ENCODE assay signal across 1 cellular context in the genomic region with DNA sequence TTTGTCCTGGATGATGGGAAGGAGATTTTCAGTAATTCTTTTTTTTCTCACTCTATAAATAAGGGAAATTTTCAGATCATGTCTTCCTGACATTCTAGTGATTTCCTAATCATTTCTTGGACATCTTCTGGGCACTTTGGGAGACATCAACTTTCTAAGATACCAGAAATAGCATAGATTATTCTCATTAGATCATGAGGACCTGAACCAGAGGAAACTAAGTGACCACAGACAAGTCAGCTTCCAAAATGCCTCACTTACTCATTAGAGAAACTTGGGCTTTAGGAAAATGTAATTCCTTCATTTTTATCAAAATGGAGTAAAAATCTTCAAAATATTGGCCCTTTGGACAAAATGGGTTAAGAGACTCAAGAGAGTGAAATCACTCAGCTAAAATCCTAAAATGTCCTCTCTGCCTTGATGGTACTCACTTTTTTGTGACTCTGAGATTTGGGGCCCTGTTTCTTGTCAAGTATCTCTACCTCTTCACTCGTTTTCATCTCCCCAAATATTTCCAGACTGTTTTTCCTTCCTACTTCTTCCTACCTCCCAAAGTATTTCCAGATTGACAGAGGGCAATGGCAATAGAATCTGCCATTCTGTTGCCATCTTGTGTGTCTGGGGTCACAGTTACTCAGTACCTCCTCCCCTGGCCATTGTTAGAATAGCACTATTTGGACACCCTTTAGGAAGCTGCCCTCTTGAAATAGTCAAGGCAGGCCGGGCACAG.
TF ChIP-seq lines count a peak whose summit lies in the region.

No MANE protein-coding gene starts in this region.

TF ChIP-seq in GM23338, 12 proteins besides CTCF, POLR2A, EP300 and RAD21:
- TF ChIP-seq, protein P1, sequence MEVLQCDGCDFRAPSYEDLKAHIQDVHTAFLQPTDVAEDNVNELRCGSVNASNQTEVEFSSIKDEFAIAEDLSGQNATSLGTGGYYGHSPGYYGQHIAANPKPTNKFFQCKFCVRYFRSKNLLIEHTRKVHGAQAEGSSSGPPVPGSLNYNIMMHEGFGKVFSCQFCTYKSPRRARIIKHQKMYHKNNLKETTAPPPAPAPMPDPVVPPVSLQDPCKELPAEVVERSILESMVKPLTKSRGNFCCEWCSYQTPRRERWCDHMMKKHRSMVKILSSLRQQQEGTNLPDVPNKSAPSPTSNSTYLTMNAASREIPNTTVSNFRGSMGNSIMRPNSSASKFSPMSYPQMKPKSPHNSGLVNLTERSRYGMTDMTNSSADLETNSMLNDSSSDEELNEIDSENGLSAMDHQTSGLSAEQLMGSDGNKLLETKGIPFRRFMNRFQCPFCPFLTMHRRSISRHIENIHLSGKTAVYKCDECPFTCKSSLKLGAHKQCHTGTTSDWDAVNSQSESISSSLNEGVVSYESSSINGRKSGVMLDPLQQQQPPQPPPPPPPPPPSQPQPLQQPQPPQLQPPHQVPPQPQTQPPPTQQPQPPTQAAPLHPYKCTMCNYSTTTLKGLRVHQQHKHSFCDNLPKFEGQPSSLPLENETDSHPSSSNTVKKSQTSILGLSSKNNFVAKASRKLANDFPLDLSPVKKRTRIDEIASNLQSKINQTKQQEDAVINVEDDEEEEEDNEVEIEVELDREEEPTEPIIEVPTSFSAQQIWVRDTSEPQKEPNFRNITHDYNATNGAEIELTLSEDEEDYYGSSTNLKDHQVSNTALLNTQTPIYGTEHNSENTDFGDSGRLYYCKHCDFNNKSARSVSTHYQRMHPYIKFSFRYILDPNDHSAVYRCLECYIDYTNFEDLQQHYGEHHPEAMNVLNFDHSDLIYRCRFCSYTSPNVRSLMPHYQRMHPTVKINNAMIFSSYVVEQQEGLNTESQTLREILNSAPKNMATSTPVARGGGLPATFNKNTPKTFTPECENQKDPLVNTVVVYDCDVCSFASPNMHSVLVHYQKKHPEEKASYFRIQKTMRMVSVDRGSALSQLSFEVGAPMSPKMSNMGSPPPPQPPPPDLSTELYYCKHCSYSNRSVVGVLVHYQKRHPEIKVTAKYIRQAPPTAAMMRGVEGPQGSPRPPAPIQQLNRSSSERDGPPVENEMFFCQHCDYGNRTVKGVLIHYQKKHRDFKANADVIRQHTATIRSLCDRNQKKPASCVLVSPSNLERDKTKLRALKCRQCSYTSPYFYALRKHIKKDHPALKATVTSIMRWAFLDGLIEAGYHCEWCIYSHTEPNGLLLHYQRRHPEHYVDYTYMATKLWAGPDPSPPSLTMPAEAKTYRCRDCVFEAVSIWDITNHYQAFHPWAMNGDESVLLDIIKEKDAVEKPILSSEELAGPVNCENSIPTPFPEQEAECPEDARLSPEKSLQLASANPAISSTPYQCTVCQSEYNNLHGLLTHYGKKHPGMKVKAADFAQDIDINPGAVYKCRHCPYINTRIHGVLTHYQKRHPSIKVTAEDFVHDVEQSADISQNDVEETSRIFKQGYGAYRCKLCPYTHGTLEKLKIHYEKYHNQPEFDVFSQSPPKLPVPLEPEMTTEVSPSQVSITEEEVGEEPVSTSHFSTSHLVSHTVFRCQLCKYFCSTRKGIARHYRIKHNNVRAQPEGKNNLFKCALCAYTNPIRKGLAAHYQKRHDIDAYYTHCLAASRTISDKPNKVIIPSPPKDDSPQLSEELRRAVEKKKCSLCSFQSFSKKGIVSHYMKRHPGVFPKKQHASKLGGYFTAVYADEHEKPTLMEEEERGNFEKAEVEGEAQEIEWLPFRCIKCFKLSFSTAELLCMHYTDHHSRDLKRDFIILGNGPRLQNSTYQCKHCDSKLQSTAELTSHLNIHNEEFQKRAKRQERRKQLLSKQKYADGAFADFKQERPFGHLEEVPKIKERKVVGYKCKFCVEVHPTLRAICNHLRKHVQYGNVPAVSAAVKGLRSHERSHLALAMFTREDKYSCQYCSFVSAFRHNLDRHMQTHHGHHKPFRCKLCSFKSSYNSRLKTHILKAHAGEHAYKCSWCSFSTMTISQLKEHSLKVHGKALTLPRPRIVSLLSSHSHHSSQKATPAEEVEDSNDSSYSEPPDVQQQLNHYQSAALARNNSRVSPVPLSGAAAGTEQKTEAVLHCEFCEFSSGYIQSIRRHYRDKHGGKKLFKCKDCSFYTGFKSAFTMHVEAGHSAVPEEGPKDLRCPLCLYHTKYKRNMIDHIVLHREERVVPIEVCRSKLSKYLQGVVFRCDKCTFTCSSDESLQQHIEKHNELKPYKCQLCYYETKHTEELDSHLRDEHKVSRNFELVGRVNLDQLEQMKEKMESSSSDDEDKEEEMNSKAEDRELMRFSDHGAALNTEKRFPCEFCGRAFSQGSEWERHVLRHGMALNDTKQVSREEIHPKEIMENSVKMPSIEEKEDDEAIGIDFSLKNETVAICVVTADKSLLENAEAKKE (CRISPR knock-in tag; IDR thresholded peaks at IDR 0.05): no peak
- no peak for TF ChIP-seq EZH2phosphoT487 (IDR thresholded peaks at IDR 0.05; ENCODE audit: unreplicated experiment)
- no peak for TF ChIP-seq JUNB (IDR thresholded peaks at IDR 0.05; ENCODE audit: unreplicated experiment)
- TF ChIP-seq, protein P2, sequence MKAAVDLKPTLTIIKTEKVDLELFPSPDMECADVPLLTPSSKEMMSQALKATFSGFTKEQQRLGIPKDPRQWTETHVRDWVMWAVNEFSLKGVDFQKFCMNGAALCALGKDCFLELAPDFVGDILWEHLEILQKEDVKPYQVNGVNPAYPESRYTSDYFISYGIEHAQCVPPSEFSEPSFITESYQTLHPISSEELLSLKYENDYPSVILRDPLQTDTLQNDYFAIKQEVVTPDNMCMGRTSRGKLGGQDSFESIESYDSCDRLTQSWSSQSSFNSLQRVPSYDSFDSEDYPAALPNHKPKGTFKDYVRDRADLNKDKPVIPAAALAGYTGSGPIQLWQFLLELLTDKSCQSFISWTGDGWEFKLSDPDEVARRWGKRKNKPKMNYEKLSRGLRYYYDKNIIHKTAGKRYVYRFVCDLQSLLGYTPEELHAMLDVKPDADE (IDR thresholded peaks at IDR 0.05): no peak
- TF ChIP-seq STAT1 (IDR thresholded peaks at IDR 0.05; ENCODE audit: unreplicated experiment): no peak
- no peak for TF ChIP-seq ZNF331 (CRISPR knock-in tag; IDR thresholded peaks at IDR 0.05; ENCODE audit: low read depth)
- no peak for TF ChIP-seq EZH2 (IDR thresholded peaks at IDR 0.05; ENCODE audit: low read depth, unreplicated experiment)
- TF ChIP-seq CREB1 (CRISPR knock-in tag; IDR thresholded peaks at IDR 0.05; ENCODE audit: low read depth): no peak
- TF ChIP-seq ZNF114 (CRISPR knock-in tag; IDR thresholded peaks at IDR 0.05): no peak
- TF ChIP-seq, protein P3, sequence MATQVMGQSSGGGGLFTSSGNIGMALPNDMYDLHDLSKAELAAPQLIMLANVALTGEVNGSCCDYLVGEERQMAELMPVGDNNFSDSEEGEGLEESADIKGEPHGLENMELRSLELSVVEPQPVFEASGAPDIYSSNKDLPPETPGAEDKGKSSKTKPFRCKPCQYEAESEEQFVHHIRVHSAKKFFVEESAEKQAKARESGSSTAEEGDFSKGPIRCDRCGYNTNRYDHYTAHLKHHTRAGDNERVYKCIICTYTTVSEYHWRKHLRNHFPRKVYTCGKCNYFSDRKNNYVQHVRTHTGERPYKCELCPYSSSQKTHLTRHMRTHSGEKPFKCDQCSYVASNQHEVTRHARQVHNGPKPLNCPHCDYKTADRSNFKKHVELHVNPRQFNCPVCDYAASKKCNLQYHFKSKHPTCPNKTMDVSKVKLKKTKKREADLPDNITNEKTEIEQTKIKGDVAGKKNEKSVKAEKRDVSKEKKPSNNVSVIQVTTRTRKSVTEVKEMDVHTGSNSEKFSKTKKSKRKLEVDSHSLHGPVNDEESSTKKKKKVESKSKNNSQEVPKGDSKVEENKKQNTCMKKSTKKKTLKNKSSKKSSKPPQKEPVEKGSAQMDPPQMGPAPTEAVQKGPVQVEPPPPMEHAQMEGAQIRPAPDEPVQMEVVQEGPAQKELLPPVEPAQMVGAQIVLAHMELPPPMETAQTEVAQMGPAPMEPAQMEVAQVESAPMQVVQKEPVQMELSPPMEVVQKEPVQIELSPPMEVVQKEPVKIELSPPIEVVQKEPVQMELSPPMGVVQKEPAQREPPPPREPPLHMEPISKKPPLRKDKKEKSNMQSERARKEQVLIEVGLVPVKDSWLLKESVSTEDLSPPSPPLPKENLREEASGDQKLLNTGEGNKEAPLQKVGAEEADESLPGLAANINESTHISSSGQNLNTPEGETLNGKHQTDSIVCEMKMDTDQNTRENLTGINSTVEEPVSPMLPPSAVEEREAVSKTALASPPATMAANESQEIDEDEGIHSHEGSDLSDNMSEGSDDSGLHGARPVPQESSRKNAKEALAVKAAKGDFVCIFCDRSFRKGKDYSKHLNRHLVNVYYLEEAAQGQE (IDR thresholded peaks at IDR 0.05; ENCODE audit: unreplicated experiment): no peak
- no peak for TF ChIP-seq NANOG (IDR thresholded peaks at IDR 0.05; ENCODE audit: borderline replicate concordance)
